In genomic region chr12:9951026-9951652, GRCh38 we compare ENCODE assay signal across 11 cellular contexts. TPM values are rescaled to one million over a fixed set of nuclear protein-coding genes. Genes with fewer than 3 reads are reported as not detected.
DNase-seq lines count a peak whose midpoint lies in the region; ATAC-seq lines count a peak whose summit lies in the region.
"Had no signal": no experiment of that assay in that cellular context is flagged by ENCODE, and none has a peak within 500 bp of the region (broad histone marks: within the 10 kb centered on the region; RNA-seq: fewer than 3 reads in every experiment).

No MANE protein-coding gene starts in this region.

- ATAC-seq in activated naive CD4-positive, alpha-beta T cell treated with anti-CD3 and anti-CD28 coated beads, Interleukin-2, amount 50 U/mL, for 72 hours: peak; percentile 61 to 77
- ATAC-seq in stimulated activated naive CD8-positive, alpha-beta T cell treated with anti-CD3 and anti-CD28 coated beads, Interleukin-15, amount 100 ng/mL, for 72 hours: peak; percentile 82
- no peak for ATAC-seq in GM21423 (IDR thresholded peaks at IDR 0.05; ENCODE audit: unreplicated experiment)
- ATAC-seq in HG02588 (IDR thresholded peaks at IDR 0.05; ENCODE audit: unreplicated experiment): no peak
- ATAC-seq: left cardiac atrium; stimulated activated memory B cell treated with anti-CD40 and anti-IgM and Interleukin-4, amounts not matched to agents 10 μg/mL and 1 μg/mL and 100 μg/mL, for 72 hours had no signal

- DNase-seq in activated CD8-positive, alpha-beta memory T cell treated with anti-CD3 and anti-CD28 coated beads for 24 hours: peak; percentile 66
- no peak for DNase-seq in activated CD8-positive, alpha-beta memory T cell treated with anti-CD3 and anti-CD28 coated beads, Interleukin-2, amount 50 U/mL, for 48 hours
- peak; percentile 12 for DNase-seq in T follicular helper cell (ENCODE audit: low read depth)
- DNase-seq in activated naive CD4-positive, alpha-beta T cell treated with anti-CD3 and anti-CD28 coated beads, Interleukin-2, amount 50 U/mL, for 72 hours (ENCODE audit: low spot score in 2 of 2): peak in 1 of 2 donors; percentile 10
- peak; percentile 15 to 25 for DNase-seq in stimulated activated naive CD8-positive, alpha-beta T cell treated with anti-CD3 and anti-CD28 coated beads, Interleukin-15, amount 100 ng/mL, for 72 hours
- no peak for DNase-seq in NCI-H1048 (lab: John Stamatoyannopoulos, UW)
- DNase-seq: left cardiac atrium, retina had no signal

- no peaks in the 10 kb centered on the region for H3K9me3 Mint-ChIP-seq in activated naive CD4-positive, alpha-beta T cell treated with anti-CD3 and anti-CD28 coated beads, Interleukin-2, amount 50 U/mL, for 72 hours
- no peaks in the 10 kb centered on the region for H3K9me3 Mint-ChIP-seq in stimulated activated naive CD8-positive, alpha-beta T cell treated with anti-CD3 and anti-CD28 coated beads, Interleukin-15, amount 100 ng/mL, for 72 hours
- H3K9me3 Mint-ChIP-seq: stimulated activated memory B cell treated with anti-CD40 and anti-IgM and Interleukin-4, amounts not matched to agents 10 μg/mL and 1 μg/mL and 100 μg/mL, for 72 hours had no signal

- no peaks in the 10 kb centered on the region for H3K36me3 Mint-ChIP-seq in activated naive CD4-positive, alpha-beta T cell treated with anti-CD3 and anti-CD28 coated beads, Interleukin-2, amount 50 U/mL, for 72 hours
- H3K36me3 Mint-ChIP-seq: stimulated activated memory B cell treated with anti-CD40 and anti-IgM and Interleukin-4, amounts not matched to agents 10 μg/mL and 1 μg/mL and 100 μg/mL, for 72 hours had no signal

- peak overlapping the region in 1 of 2 donors; percentile 32 for H3K4me3 Mint-ChIP-seq in stimulated activated naive CD8-positive, alpha-beta T cell treated with anti-CD3 and anti-CD28 coated beads, Interleukin-15, amount 100 ng/mL, for 72 hours
- H3K4me3 Mint-ChIP-seq: stimulated activated memory B cell treated with anti-CD40 and anti-IgM and Interleukin-4, amounts not matched to agents 10 μg/mL and 1 μg/mL and 100 μg/mL, for 72 hours had no signal

- peak overlapping the region in 1 of 2 donors; percentile 45 for H3K27ac Mint-ChIP-seq in activated naive CD4-positive, alpha-beta T cell treated with anti-CD3 and anti-CD28 coated beads, Interleukin-2, amount 50 U/mL, for 72 hours
- no peak overlapping the region for H3K27ac Mint-ChIP-seq in stimulated activated naive CD8-positive, alpha-beta T cell treated with anti-CD3 and anti-CD28 coated beads, Interleukin-15, amount 100 ng/mL, for 72 hours
- H3K27ac Mint-ChIP-seq: stimulated activated memory B cell treated with anti-CD40 and anti-IgM and Interleukin-4, amounts not matched to agents 10 μg/mL and 1 μg/mL and 100 μg/mL, for 72 hours had no signal

- H3K4me1 Mint-ChIP-seq in stimulated activated naive CD8-positive, alpha-beta T cell treated with anti-CD3 and anti-CD28 coated beads, Interleukin-15, amount 100 ng/mL, for 72 hours: peaks cover 54% of the 10 kb centered on the region

- H3K27me3 Mint-ChIP-seq in stimulated activated naive CD8-positive, alpha-beta T cell treated with anti-CD3 and anti-CD28 coated beads, Interleukin-15, amount 100 ng/mL, for 72 hours: no peaks in the 10 kb centered on the region
- H3K27me3 Mint-ChIP-seq: stimulated activated memory B cell treated with anti-CD40 and anti-IgM and Interleukin-4, amounts not matched to agents 10 μg/mL and 1 μg/mL and 100 μg/mL, for 72 hours had no signal

RNA-seq across cellular contexts. Expression of gene CLEC2A, which starts 19.0 kb away (rescaled TPM):
- total RNA-seq in activated naive CD4-positive, alpha-beta T cell treated with anti-CD3 and anti-CD28 coated beads, Interleukin-2, amount 50 U/mL, for 72 hours: not detected
- total RNA-seq: left cardiac atrium had no signal

RNA-seq across cellular contexts. Expression of gene CLEC12A, which starts 20.1 kb away (rescaled TPM):
- under 1 TPM in 1 of 2 donors, not detected in 1; 0.93 TPM for total RNA-seq in activated naive CD4-positive, alpha-beta T cell treated with anti-CD3 and anti-CD28 coated beads, Interleukin-2, amount 50 U/mL, for 72 hours

RNA-seq across cellular contexts. Expression of gene CLEC1B, which starts 47.8 kb away (rescaled TPM):
- not detected for total RNA-seq in activated naive CD4-positive, alpha-beta T cell treated with anti-CD3 and anti-CD28 coated beads, Interleukin-2, amount 50 U/mL, for 72 hours
- total RNA-seq: left cardiac atrium had no signal

RNA-seq across cellular contexts. Expression of gene CLEC12B, which starts 59.3 kb away (rescaled TPM):
- total RNA-seq in activated naive CD4-positive, alpha-beta T cell treated with anti-CD3 and anti-CD28 coated beads, Interleukin-2, amount 50 U/mL, for 72 hours: not detected

Comparison
In these comparisons a context has a peak if more than half of its experiments do, and no peak if none do; other contexts are left out.
1. DNase-seq: peak in activated CD8-positive, alpha-beta memory T cell treated with anti-CD3 and anti-CD28 coated beads for 24 hours (single experiment), T follicular helper cell (single experiment) and stimulated activated naive CD8-positive, alpha-beta T cell treated with anti-CD3 and anti-CD28 coated beads, Interleukin-15, amount 100 ng/mL, for 72 hours (2 of 2); none in activated CD8-positive, alpha-beta memory T cell treated with anti-CD3 and anti-CD28 coated beads, Interleukin-2, amount 50 U/mL, for 48 hours (single experiment) and NCI-H1048 (single experiment).
2. ATAC-seq: peak in activated naive CD4-positive, alpha-beta T cell treated with anti-CD3 and anti-CD28 coated beads, Interleukin-2, amount 50 U/mL, for 72 hours (2 of 2) and stimulated activated naive CD8-positive, alpha-beta T cell treated with anti-CD3 and anti-CD28 coated beads, Interleukin-15, amount 100 ng/mL, for 72 hours (single experiment); none in GM21423 (single experiment) and HG02588 (single experiment).